Comparison of ENCODE assay signal across 15 cellular contexts in genomic region chr2:8577573-8577972, GRCh38.
"Had no signal": no experiment of that assay in that cellular context is flagged by ENCODE, and none has a peak within 500 bp of the region (broad histone marks: within the 10 kb centered on the region; RNA-seq: fewer than 3 reads in every experiment).

No MANE protein-coding gene starts in this region.

- H3K27ac ChIP-seq: left ventricle myocardium inferior, neural progenitor cell, pancreas, transverse colon had no signal

- H3K4me2 ChIP-seq: neural progenitor cell had no signal

- H3K4me3 ChIP-seq: left ventricle myocardium inferior, neural progenitor cell, pancreas, transverse colon had no signal

- H3K4me3 Mint-ChIP-seq: neural progenitor cell, WTC11 had no signal

- ATAC-seq: WTC11 had no signal

- DNase-seq: activated CD4-positive, alpha-beta T cell treated with anti-CD3 and anti-CD28 coated beads for 48 hours; activated gamma-delta T cell treated with Interleukin-2 at 50 U/mL for 16 hours; activated T-cell treated with anti-CD3 and anti-CD28 coated beads, Interleukin-2, amount 50 U/mL, for 4 hours; effector CD4-positive, alpha-beta T cell; foreskin melanocyte; left ventricle myocardium inferior; stimulated activated CD4-positive, alpha-beta T cell treated with anti-CD3 and anti-CD28 coated beads, Interleukin-4, amount 100 ng/mL, for 1 hour; transverse colon had no signal

- H3K36me3 Mint-ChIP-seq: neural progenitor cell, WTC11 had no signal

- H2AFZ ChIP-seq: neural progenitor cell had no signal

- H3K9me3 Mint-ChIP-seq: activated T-cell treated with anti-CD3 and anti-CD28 coated beads, Interleukin-2, amount 50 U/mL, for 4 hours; T-helper 1 cell treated with Interleukin-12 subunit alpha and Interleukin-12 subunit beta and Interleukin-4 antibody, amounts not matched to agents 30 μg/mL and 1 μg/mL, for 36 hours; WTC11 had no signal

- H3K9me3 ChIP-seq: left ventricle myocardium inferior, pancreas, transverse colon had no signal

- FAIRE-seq: astrocyte, endothelial cell of umbilical vein, islet of Langerhans, pancreas had no signal

- H3K9ac ChIP-seq: neural progenitor cell had no signal

- H3K36me3 ChIP-seq: left ventricle myocardium inferior, neural progenitor cell, pancreas, transverse colon had no signal

- H3K27ac Mint-ChIP-seq: WTC11 had no signal
